ENCODE assay signal across 1 cellular context in genomic region chr9:129080608-129081387, GRCh38.
TF ChIP-seq lines count a peak whose summit lies in the region.

Gene DOLPP1 (plus strand): TSS chr9:129081111. CDS start chr9:129081132, 21 bp downstream.

TF ChIP-seq in HepG2, 621 proteins besides CTCF, POLR2A, EP300 and RAD21 (continued from another document and continues in another):
- TF ChIP-seq HINFP (CRISPR knock-in tag; IDR thresholded peaks at IDR 0.05; ENCODE audit: low read depth), result no peak
- peak; percentile 35 for TF ChIP-seq TAF15 (IDR thresholded peaks at IDR 0.05; ENCODE audit: low read depth, low read length, poor library complexity, severe bottlenecking)
- no peak for TF ChIP-seq ZNF207 (IDR thresholded peaks at IDR 0.05; ENCODE audit: borderline replicate concordance)
- no peak for TF ChIP-seq ZNF781 (CRISPR knock-in tag; IDR thresholded peaks at IDR 0.05; ENCODE audit: borderline replicate concordance, not compliant biosample characterization)
- peak; percentile 75 for TF ChIP-seq ZNF777 (CRISPR knock-in tag; IDR thresholded peaks at IDR 0.05)
- no peak for TF ChIP-seq RARA (CRISPR knock-in tag; IDR thresholded peaks at IDR 0.05)
- no peak; the same call in 1 of the 2 replicates for TF ChIP-seq RXRA (CRISPR knock-in tag; IDR thresholded peaks at IDR 0.05)
- TF ChIP-seq CBFB (CRISPR knock-in tag; IDR thresholded peaks at IDR 0.05), result no peak
- TF ChIP-seq CCAR2 (optimal IDR thresholded peaks at IDR 0.05; ENCODE audit: low read depth, low read length), result no peak
- TF ChIP-seq ZNF383 (CRISPR knock-in tag; IDR thresholded peaks at IDR 0.05; ENCODE audit: borderline replicate concordance), result no peak
- TF ChIP-seq SETDB1 (CRISPR knock-in tag; IDR thresholded peaks at IDR 0.05; ENCODE audit: borderline replicate concordance), result no peak
- TF ChIP-seq ATF7 (IDR thresholded peaks at IDR 0.05), result no peak
- TF ChIP-seq ATF7 (CRISPR knock-in tag; IDR thresholded peaks at IDR 0.05), result no peak
- no peak for TF ChIP-seq ZNF12 (CRISPR knock-in tag; IDR thresholded peaks at IDR 0.05)
- no peak for TF ChIP-seq TERF1 (CRISPR knock-in tag; IDR thresholded peaks at IDR 0.05)
- TF ChIP-seq, protein P1, sequence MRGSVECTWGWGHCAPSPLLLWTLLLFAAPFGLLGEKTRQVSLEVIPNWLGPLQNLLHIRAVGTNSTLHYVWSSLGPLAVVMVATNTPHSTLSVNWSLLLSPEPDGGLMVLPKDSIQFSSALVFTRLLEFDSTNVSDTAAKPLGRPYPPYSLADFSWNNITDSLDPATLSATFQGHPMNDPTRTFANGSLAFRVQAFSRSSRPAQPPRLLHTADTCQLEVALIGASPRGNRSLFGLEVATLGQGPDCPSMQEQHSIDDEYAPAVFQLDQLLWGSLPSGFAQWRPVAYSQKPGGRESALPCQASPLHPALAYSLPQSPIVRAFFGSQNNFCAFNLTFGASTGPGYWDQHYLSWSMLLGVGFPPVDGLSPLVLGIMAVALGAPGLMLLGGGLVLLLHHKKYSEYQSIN (CRISPR knock-in tag; IDR thresholded peaks at IDR 0.05; ENCODE audit: borderline replicate concordance), result no peak
- no peak for TF ChIP-seq FOXO1 (CRISPR knock-in tag; IDR thresholded peaks at IDR 0.05)
- TF ChIP-seq HOXD1 (CRISPR knock-in tag; IDR thresholded peaks at IDR 0.05), result no peak
- TF ChIP-seq, protein P2, sequence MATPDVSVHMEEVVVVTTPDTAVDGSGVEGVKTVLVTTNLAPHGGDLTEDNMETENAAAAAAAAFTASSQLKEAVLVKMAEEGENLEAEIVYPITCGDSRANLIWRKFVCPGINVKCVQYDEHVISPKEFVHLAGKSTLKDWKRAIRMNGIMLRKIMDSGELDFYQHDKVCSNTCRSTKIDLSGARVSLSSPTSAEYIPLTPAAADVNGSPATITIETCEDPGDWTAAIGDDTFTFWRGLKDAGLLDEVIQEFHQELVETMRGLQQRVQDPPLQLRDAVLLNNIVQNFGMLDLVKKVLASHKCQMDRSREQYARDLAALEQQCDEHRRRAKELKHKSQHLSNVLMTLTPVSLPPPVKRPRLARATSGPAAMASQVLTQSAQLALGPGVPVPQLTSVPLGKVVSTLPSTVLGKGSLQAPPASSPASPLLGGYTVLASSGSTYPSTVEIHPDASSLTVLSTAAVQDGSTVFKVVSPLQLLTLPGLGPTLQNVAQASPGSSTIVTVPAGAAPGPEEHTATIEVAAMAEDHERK (CRISPR knock-in tag; IDR thresholded peaks at IDR 0.05; ENCODE audit: low read depth), result no peak
- TF ChIP-seq ZNF839 (CRISPR knock-in tag; IDR thresholded peaks at IDR 0.05; ENCODE audit: borderline replicate concordance), result no peak
- no peak for TF ChIP-seq ARID2 (CRISPR knock-in tag; IDR thresholded peaks at IDR 0.05; ENCODE audit: borderline replicate concordance)
- TF ChIP-seq, protein P3, sequence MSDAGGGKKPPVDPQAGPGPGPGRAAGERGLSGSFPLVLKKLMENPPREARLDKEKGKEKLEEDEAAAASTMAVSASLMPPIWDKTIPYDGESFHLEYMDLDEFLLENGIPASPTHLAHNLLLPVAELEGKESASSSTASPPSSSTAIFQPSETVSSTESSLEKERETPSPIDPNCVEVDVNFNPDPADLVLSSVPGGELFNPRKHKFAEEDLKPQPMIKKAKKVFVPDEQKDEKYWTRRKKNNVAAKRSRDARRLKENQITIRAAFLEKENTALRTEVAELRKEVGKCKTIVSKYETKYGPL (CRISPR knock-in tag; IDR thresholded peaks at IDR 0.05), result no peak
- peak; percentile 74 for TF ChIP-seq POGZ (CRISPR knock-in tag; IDR thresholded peaks at IDR 0.05)
- no peak for TF ChIP-seq JUND (CRISPR knock-in tag; IDR thresholded peaks at IDR 0.05)
- TF ChIP-seq USF2 (IDR thresholded peaks at IDR 0.05; ENCODE audit: low read depth, low read length), result no peak
- no peak for TF ChIP-seq USF2 (CRISPR knock-in tag; IDR thresholded peaks at IDR 0.05; ENCODE audit: borderline replicate concordance)
- no peak for TF ChIP-seq FOXJ3 (CRISPR knock-in tag; IDR thresholded peaks at IDR 0.05; ENCODE audit: borderline replicate concordance)
- TF ChIP-seq ZNF496 (CRISPR knock-in tag; IDR thresholded peaks at IDR 0.05; ENCODE audit: insufficient replicate concordance), result no peak
- TF ChIP-seq ZNF784 (CRISPR knock-in tag; IDR thresholded peaks at IDR 0.05; ENCODE audit: borderline replicate concordance), result no peak
- TF ChIP-seq WIZ (CRISPR knock-in tag; IDR thresholded peaks at IDR 0.05), result no peak
- no peak for TF ChIP-seq BRD4 (CRISPR knock-in tag; IDR thresholded peaks at IDR 0.05)
- peak; percentile 62; the same call in 1 of the 2 replicates for TF ChIP-seq MXD3 (CRISPR knock-in tag; IDR thresholded peaks at IDR 0.05)
- TF ChIP-seq SIN3B (IDR thresholded peaks at IDR 0.05; ENCODE audit: low read length), result peak; percentile 92
- no peak for TF ChIP-seq NR1H2 (CRISPR knock-in tag; IDR thresholded peaks at IDR 0.05; ENCODE audit: borderline replicate concordance, low read depth)
- TF ChIP-seq, protein P4, sequence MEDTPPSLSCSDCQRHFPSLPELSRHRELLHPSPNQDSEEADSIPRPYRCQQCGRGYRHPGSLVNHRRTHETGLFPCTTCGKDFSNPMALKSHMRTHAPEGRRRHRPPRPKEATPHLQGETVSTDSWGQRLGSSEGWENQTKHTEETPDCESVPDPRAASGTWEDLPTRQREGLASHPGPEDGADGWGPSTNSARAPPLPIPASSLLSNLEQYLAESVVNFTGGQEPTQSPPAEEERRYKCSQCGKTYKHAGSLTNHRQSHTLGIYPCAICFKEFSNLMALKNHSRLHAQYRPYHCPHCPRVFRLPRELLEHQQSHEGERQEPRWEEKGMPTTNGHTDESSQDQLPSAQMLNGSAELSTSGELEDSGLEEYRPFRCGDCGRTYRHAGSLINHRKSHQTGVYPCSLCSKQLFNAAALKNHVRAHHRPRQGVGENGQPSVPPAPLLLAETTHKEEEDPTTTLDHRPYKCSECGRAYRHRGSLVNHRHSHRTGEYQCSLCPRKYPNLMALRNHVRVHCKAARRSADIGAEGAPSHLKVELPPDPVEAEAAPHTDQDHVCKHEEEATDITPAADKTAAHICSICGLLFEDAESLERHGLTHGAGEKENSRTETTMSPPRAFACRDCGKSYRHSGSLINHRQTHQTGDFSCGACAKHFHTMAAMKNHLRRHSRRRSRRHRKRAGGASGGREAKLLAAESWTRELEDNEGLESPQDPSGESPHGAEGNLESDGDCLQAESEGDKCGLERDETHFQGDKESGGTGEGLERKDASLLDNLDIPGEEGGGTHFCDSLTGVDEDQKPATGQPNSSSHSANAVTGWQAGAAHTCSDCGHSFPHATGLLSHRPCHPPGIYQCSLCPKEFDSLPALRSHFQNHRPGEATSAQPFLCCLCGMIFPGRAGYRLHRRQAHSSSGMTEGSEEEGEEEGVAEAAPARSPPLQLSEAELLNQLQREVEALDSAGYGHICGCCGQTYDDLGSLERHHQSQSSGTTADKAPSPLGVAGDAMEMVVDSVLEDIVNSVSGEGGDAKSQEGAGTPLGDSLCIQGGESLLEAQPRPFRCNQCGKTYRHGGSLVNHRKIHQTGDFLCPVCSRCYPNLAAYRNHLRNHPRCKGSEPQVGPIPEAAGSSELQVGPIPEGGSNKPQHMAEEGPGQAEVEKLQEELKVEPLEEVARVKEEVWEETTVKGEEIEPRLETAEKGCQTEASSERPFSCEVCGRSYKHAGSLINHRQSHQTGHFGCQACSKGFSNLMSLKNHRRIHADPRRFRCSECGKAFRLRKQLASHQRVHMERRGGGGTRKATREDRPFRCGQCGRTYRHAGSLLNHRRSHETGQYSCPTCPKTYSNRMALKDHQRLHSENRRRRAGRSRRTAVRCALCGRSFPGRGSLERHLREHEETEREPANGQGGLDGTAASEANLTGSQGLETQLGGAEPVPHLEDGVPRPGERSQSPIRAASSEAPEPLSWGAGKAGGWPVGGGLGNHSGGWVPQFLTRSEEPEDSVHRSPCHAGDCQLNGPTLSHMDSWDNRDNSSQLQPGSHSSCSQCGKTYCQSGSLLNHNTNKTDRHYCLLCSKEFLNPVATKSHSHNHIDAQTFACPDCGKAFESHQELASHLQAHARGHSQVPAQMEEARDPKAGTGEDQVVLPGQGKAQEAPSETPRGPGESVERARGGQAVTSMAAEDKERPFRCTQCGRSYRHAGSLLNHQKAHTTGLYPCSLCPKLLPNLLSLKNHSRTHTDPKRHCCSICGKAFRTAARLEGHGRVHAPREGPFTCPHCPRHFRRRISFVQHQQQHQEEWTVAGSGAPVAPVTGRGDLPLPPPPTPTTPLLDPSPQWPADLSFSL (CRISPR knock-in tag; IDR thresholded peaks at IDR 0.05), result no peak
- peak; percentile 90 for TF ChIP-seq TAF1 (CRISPR knock-in tag; IDR thresholded peaks at IDR 0.05)
- TF ChIP-seq ZNF605 (CRISPR knock-in tag; IDR thresholded peaks at IDR 0.05), result no peak
- TF ChIP-seq JUNB (CRISPR knock-in tag; IDR thresholded peaks at IDR 0.05; ENCODE audit: borderline replicate concordance), result no peak
- TF ChIP-seq STAT6 (CRISPR knock-in tag; IDR thresholded peaks at IDR 0.05; ENCODE audit: borderline replicate concordance), result no peak; the same call in 1 of the 2 replicates
- no peak for TF ChIP-seq ZFP82 (CRISPR knock-in tag; IDR thresholded peaks at IDR 0.05; ENCODE audit: borderline replicate concordance)
- TF ChIP-seq IRF2 (CRISPR knock-in tag; IDR thresholded peaks at IDR 0.05), result peak; percentile 38; the same call in 1 of the 2 replicates
- TF ChIP-seq NFE2 (CRISPR knock-in tag; IDR thresholded peaks at IDR 0.05), result no peak
- no peak for TF ChIP-seq STAT5B (CRISPR knock-in tag; IDR thresholded peaks at IDR 0.05)
- no peak for TF ChIP-seq ZNF430 (CRISPR knock-in tag; IDR thresholded peaks at IDR 0.05)
- TF ChIP-seq ZNF724P (CRISPR knock-in tag; IDR thresholded peaks at IDR 0.05; ENCODE audit: borderline replicate concordance), result peak; percentile 74; the same call in 1 of the 2 replicates
- TF ChIP-seq, protein P5, sequence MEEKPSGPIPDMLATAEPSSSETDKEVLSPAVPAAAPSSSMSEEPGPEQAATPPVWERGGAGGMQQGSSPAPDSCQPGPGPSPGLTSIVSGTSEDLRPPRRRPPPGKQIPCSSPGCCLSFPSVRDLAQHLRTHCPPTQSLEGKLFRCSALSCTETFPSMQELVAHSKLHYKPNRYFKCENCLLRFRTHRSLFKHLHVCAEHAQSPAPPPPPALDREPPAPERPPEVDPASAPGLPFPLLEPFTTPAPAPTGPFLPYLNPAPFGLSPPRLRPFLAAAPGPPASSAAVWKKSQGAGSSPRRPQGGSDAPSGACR (CRISPR knock-in tag; IDR thresholded peaks at IDR 0.05), result no peak
